ENCODE assay signal across 6 cellular contexts in genomic region chr18:58829886-58830285, GRCh38. TPM values are rescaled to one million over a fixed set of nuclear protein-coding genes. Genes with fewer than 3 reads are reported as not detected.
DNase-seq lines count a peak whose midpoint lies in the region; ATAC-seq, FAIRE-seq and TF ChIP-seq lines count a peak whose summit lies in the region.
"Not testable (repeated sequence)": the region's sequence is repeated elsewhere in the genome, so short reads cannot be mapped to it uniquely, and the experiment has no call there.

No MANE protein-coding gene starts in this region.

- not testable (repeated sequence) for TF ChIP-seq POLR2A in K562 (conservative IDR thresholded peaks at IDR 0.05); erythroblast (IDR thresholded peaks at IDR 0.05; ENCODE audit: low read length); testis (IDR thresholded peaks at IDR 0.05)

- H2AK5ac ChIP-seq in H9 (ENCODE audit: insufficient read length, low read length) = not testable (repeated sequence)

- H3K9me3 ChIP-seq in H9 (ENCODE audit: control insufficient read depth, low read depth, low read length); K562 (replicated peaks; ENCODE audit: control insufficient read depth, insufficient read depth, low read depth, low read length); testis: not testable (repeated sequence)

- not testable (repeated sequence) for FAIRE-seq in K562 (lab: Jason Lieb, UNC)

- not testable (repeated sequence) for H3K9me1 ChIP-seq in K562 (ENCODE audit: control insufficient read depth, insufficient read depth, low read length)

- H2BK20ac ChIP-seq in H9 (ENCODE audit: low read depth, low read length, poor library complexity, severe bottlenecking) = not testable (repeated sequence)

- H3K4me1 Mint-ChIP-seq in H9 (peaks cover 19 to 21% of the 10 kb centered on the region in 2 experiments), WTC11 (peaks cover 34% of the 10 kb centered on the region)

- not testable (repeated sequence) for H3T11ph ChIP-seq in H9 (ENCODE audit: low read length)

- TF ChIP-seq CTCF in H9 (conservative IDR thresholded peaks at IDR 0.05); WTC11 (IDR thresholded peaks at IDR 0.05); K562 (IDR thresholded peaks at IDR 0.05 in 2 of 3, conservative IDR thresholded peaks at IDR 0.05 in 1 of 3; ENCODE audit: insufficient read depth in 2 of 3, low read depth in 1 of 3, low read length in 3 of 3); testis (IDR thresholded peaks at IDR 0.05): not testable (repeated sequence)

- H3K27ac ChIP-seq in H9 (ENCODE audit: insufficient read length, low read depth, low read length); K562 (ENCODE audit: extremely low read depth, low read depth, low read length): not testable (repeated sequence)
- peak overlapping the region; percentile 74 to 84 for H3K27ac ChIP-seq in testis

- H3K9me3 Mint-ChIP-seq in H9 (peaks cover 17 to 18% of the 10 kb centered on the region in 2 experiments), WTC11 (peaks cover 23% of the 10 kb centered on the region)

- H2BK5ac ChIP-seq in H9 (ENCODE audit: insufficient read length, low read length) = not testable (repeated sequence)

- POLR2A ChIA-PET in WTC11 (lab: Charles Lee) (interaction anchor here (1.8 kb wide), 1 partner anchor 8 kb away, joined by 6 read pairs; no protein-coding TSS in a partner anchor), K562 (lab: Yijun Ruan, JAX) (interaction anchor here (1.1 kb wide), 1 partner anchor 14 kb away, joined by 3 read pairs; no protein-coding TSS in a partner anchor)

- intact Hi-C loops in K562 (cut with micrococcal nuclease); testis (cut with DNase I; ENCODE audit: low total_unique reads): not testable (repeated sequence)

- H3K18ac ChIP-seq in H9 (ENCODE audit: insufficient read length, low read depth, low read length) = not testable (repeated sequence)

- not testable (repeated sequence) for H3K23ac ChIP-seq in H9 (ENCODE audit: insufficient read length, low read depth, low read length)

- not testable (repeated sequence) for H2BK120ac ChIP-seq in H9 (ENCODE audit: low read depth, low read length, poor library complexity, severe bottlenecking)

- WGBS in H9 (ENCODE audit: extremely low coverage, insufficient read length, low lambda C conversion rate) = no CpG with 5 or more reads among the region's 3 CpGs
- WGBS in K562 (ENCODE audit: insufficient coverage, low coverage, missing lambda C conversion rate) = 0% methylated on average over 3 of the region's 3 CpGs
- 87 to 88% methylated on average over 3 of the region's 3 CpGs for WGBS in testis, 2 donors

- not testable (repeated sequence) for H3K4me1 ChIP-seq in H9 (ENCODE audit: insufficient read depth, low read length); K562 (replicated peaks in 1 of 2; ENCODE audit: control insufficient read depth in 2 of 2, insufficient read depth in 2 of 2, low read length in 2 of 2)
- peaks cover 24% of the 10 kb centered on the region for H3K4me1 ChIP-seq in testis

- H3K23me2 ChIP-seq in H9 (ENCODE audit: insufficient read length, low read depth, low read length, poor library complexity, severe bottlenecking) = not testable (repeated sequence)

- not testable (repeated sequence) for H2AFZ ChIP-seq in H9 (ENCODE audit: low read length); K562 (ENCODE audit: low read depth, low read length)

- H3K79me1 ChIP-seq in H9 (ENCODE audit: insufficient read depth, low read depth, low read length, poor library complexity, severe bottlenecking) = not testable (repeated sequence)

- H3K4me3 ChIP-seq in K562, testis: not testable (repeated sequence)

- BruUV-seq in K562 (replicated peaks; lab: Mats Ljungman, UMichigan) = not testable (repeated sequence)

- not testable (repeated sequence) for TF ChIP-seq RAD21 in K562 (CRISPR knock-in tag; conservative IDR thresholded peaks at IDR 0.05 in 1 of 2, IDR thresholded peaks at IDR 0.05 in 1 of 2)

- not testable (repeated sequence) for H3K4me2 ChIP-seq in H9 (ENCODE audit: insufficient read depth, insufficient read length, low read length); K562 (ENCODE audit: insufficient read depth, low read length)

- H3K36me3 ChIP-seq in K562 (ENCODE audit: control insufficient read depth, insufficient read depth, low read length); testis (ENCODE audit: low read depth, missing control alignments): not testable (repeated sequence)

- not testable (repeated sequence) for H4K8ac ChIP-seq in H9 (replicated peaks; ENCODE audit: insufficient read length, low read depth, low read length)

- DNase-seq in H9; WTC11 (ENCODE audit: low spot score); K562 (ENCODE audit: extremely low read depth in 1 of 4, low spot score in 3 of 4); testis: not testable (repeated sequence)
- DNase-seq in SK-N-DZ (ENCODE audit: low spot score) (peak; percentile 10), erythroblast (lab: John Stamatoyannopoulos, UW) (peak; percentile 6 to 70)

- not testable (repeated sequence) for H3K14ac ChIP-seq in H9 (ENCODE audit: insufficient read depth, low read length)

- not testable (repeated sequence) for H2BK15ac ChIP-seq in H9 (ENCODE audit: low read depth, low read length)

- H3K27ac Mint-ChIP-seq in H9 (peak overlapping the region in 2 of 3 experiments; percentile 13 to 19; a peak in 3 of 7 replicates), WTC11 (peak overlapping the region; percentile 32; the same call in 1 of the 2 replicates)

- not testable (repeated sequence) for H4K91ac ChIP-seq in H9 (ENCODE audit: insufficient read length, low read depth, low read length)

- H4K20me1 ChIP-seq in H9 (ENCODE audit: control insufficient read depth, insufficient read depth, insufficient read length); K562 (replicated peaks; ENCODE audit: control insufficient read depth, insufficient read depth, low read length): not testable (repeated sequence)

- H3K4ac ChIP-seq in H9 (ENCODE audit: low read depth, low read length) = not testable (repeated sequence)

- H2BK12ac ChIP-seq in H9 (ENCODE audit: insufficient read length, low read depth, low read length) = not testable (repeated sequence)

- not testable (repeated sequence) for H3K56ac ChIP-seq in H9 (ENCODE audit: insufficient read length, low read depth, low read length)

- peaks cover 9 to 23% (median 12%) of the 10 kb centered on the region in 3 experiments; a peak in 6 of 7 replicates for H3K36me3 Mint-ChIP-seq in H9 (ENCODE audit: insufficient read depth in 1 of 3, low read depth in 3 of 3)
- peaks cover 14% of the 10 kb centered on the region for H3K36me3 Mint-ChIP-seq in WTC11

- not testable (repeated sequence) for H3K27me3 ChIP-seq in H9 (ENCODE audit: insufficient read depth, low read length); K562 (ENCODE audit: control insufficient read depth in 2 of 2, insufficient read depth in 2 of 2, low read length in 2 of 2); testis

- not testable (repeated sequence) for H3K9ac ChIP-seq in H9 (ENCODE audit: extremely low read depth, insufficient read length, low read length); K562 (ENCODE audit: insufficient read depth in 1 of 2, low read depth in 2 of 2, low read length in 2 of 2)

- not testable (repeated sequence) for ATAC-seq in WTC11, K562

- H3K4me3 Mint-ChIP-seq in H9, WTC11: not testable (repeated sequence)

- not testable (repeated sequence) for TF ChIP-seq EP300 in K562 (IDR thresholded peaks at IDR 0.05; ENCODE audit: low read length)

- H3K79me2 ChIP-seq in H9 (ENCODE audit: insufficient read depth, low read length); K562 (ENCODE audit: control insufficient read depth, insufficient read depth, low read length): not testable (repeated sequence)

- not testable (repeated sequence) for H4K5ac ChIP-seq in H9 (ENCODE audit: insufficient read length, low read depth, low read length)

- not testable (repeated sequence) for H3K27me3 Mint-ChIP-seq in H9 (ENCODE audit: low read depth); WTC11 (ENCODE audit: low read depth)

- in situ Hi-C loops in K562 (cut with MboI) = not testable (repeated sequence)

- CTCF ChIA-PET in WTC11 (lab: Charles Lee); K562 (lab: Yijun Ruan, JAX; ENCODE audit: low intra/inter-chr PET ratio): not testable (repeated sequence)

TF ChIP-seq in K562, 482 proteins besides CTCF, POLR2A, EP300 and RAD21:
- TF ChIP-seq ZNF431 (CRISPR knock-in tag; IDR thresholded peaks at IDR 0.05) = peak; percentile 87

RNA-seq across cellular contexts. Expression of gene ZNF532, which starts 34.8 kb away (rescaled TPM):
- total RNA-seq in H9 (2021) (254 and 258 TPM in 2 replicates), WTC11 (2021) (171 to 185 TPM (median 181 TPM) in 3 replicates), K562 (2014; rRNA removed) (not detected in 2 replicates), K562 (2014; rRNA removed; fragmentation: Illumina TruSeq; extraction: Trizol) (not detected in 2 replicates), K562 (2015; rRNA removed; fragmentation: Illumina TruSeq; extraction: Trizol) (not detected in 2 replicates), K562 (2021) (0.42 and 0.47 TPM in 2 replicates), testis (100 to 1,000 TPM; 122 to 131 TPM)
- polyA plus RNA-seq in SK-N-DZ (2014; cell fraction: cytosol; rRNA removed) = 42.6 and 65.6 TPM in 2 replicates
- 43.0 and 70.1 TPM in 2 replicates for polyA plus RNA-seq in SK-N-DZ (2014; cell fraction: nucleus; rRNA removed)
- total RNA-seq in K562 (2011; cell fraction: chromatin; rRNA removed; ENCODE audit: low replicate concordance) = not detected in 2 replicates
- total RNA-seq in K562 (2011; cell fraction: nucleolus; rRNA removed) = not detected in 2 replicates
- not detected in 2 replicates for total RNA-seq in K562 (2011; cell fraction: nucleoplasm; rRNA removed)
- polyA plus RNA-seq in K562 (2011; rRNA removed) (not detected in 2 replicates), K562 (2014; fragmentation: Illumina TruSeq; extraction: Trizol) (not detected in 2 replicates), K562 (2014; fragmentation: Nextera tagmentation; extraction: Ambion mirVana) (not detected), K562 (2014; rRNA removed) (not detected in 2 replicates), testis (ENCODE audit: insufficient read depth, low read depth, low replicate concordance) (64.0 TPM)
- not detected in 2 replicates for polyA plus RNA-seq in K562 (2011; cell fraction: cytosol; rRNA removed)
- 0.18 TPM in 1 of 2 replicates, not detected in the other for polyA plus RNA-seq in K562 (2011; cell fraction: nucleus; rRNA removed)
- polyA plus RNA-seq in K562 (2012) = not detected in 2 replicates
- 0.03 TPM in 1 of 2 replicates, not detected in the other for polyA minus RNA-seq in K562 (2011; rRNA and poly(A)+ RNA removed)
- 0.38 TPM in 1 of 2 replicates, not detected in the other for polyA minus RNA-seq in K562 (2011; cell fraction: cytosol; rRNA and poly(A)+ RNA removed)
- not detected in 2 replicates for polyA minus RNA-seq in K562 (2011; cell fraction: nucleus; rRNA and poly(A)+ RNA removed)

Comparison
In these comparisons a context has a peak if more than half of its experiments do, and no peak if none do; other contexts are left out.
1. RNA of gene ZNF532, which starts 34.8 kb away (total RNA-seq): 254 to 258 TPM in H9, 171 to 185 TPM in WTC11 and 122 to 131 TPM in testis; 0.42 to 0.47 TPM in K562; every median in the first group is over 10 times any median in the second.